In the genomic region with DNA sequence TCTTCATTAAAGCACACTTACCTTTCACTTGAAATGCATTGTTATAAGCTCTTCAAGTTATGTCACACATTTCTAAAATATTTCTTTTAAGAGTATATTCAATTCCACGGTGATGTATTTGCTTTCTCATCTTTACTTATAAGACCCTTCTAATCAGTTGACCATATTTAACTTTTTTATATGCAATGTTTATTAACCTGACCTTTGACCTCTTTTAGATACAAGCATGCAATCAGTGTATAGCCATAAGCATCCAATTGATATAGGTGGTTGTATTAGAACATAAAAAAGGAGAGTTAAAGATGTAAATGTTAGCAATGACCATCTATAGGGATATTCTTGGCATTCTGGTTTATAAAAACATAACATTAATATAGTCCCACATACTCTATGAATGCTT, we compare ENCODE assay signal across 7 cellular contexts.
"Had no signal": no experiment of that assay in that cellular context is flagged by ENCODE, and none has a peak within 500 bp of the region (broad histone marks: within the 10 kb centered on the region; RNA-seq: fewer than 3 reads in every experiment).

No MANE protein-coding gene starts in this region.

- DNase-seq: GDM1, GF-D8 had no signal

- FAIRE-seq: G401.6, GM12891, GM12892, GM18507, GM19239 had no signal
